15 cellular contexts compared by ENCODE assay signal in genomic region chr9:98162638-98163037, GRCh38. TPM values are rescaled to one million over a fixed set of nuclear protein-coding genes. Genes with fewer than 3 reads are reported as not detected.
DNase-seq lines count a peak whose midpoint lies in the region; ATAC-seq and TF ChIP-seq lines count a peak whose summit lies in the region.
"Had no signal": no experiment of that assay in that cellular context is flagged by ENCODE, and none has a peak within 500 bp of the region (broad histone marks: within the 10 kb centered on the region; RNA-seq: fewer than 3 reads in every experiment).

No MANE protein-coding gene starts in this region.

- H3K27ac ChIP-seq in RWPE1, result peak overlapping the region; percentile 93
- peak overlapping the region; percentile 68 to 85 (median 76) for H3K27ac ChIP-seq in esophagus squamous epithelium
- peak overlapping the region; percentile 41 for H3K27ac ChIP-seq in suprapubic skin
- H3K27ac ChIP-seq: GM23248, SJSA1 had no signal

- H3K4me1 ChIP-seq in esophagus squamous epithelium (peaks cover 12 to 74% (median 13%) of the 10 kb centered on the region in 3 donors), suprapubic skin (peaks cover 24% of the 10 kb centered on the region)
- H3K4me1 ChIP-seq: SJSA1 had no signal

- H3K4me3 ChIP-seq in esophagus squamous epithelium, result no peak overlapping the region
- no peak overlapping the region for H3K4me3 ChIP-seq in suprapubic skin
- H3K4me3 ChIP-seq: GM23248, SJSA1 had no signal

- no peak for TF ChIP-seq EP300 in suprapubic skin (IDR thresholded peaks at IDR 0.05)

- CTCF ChIA-PET in RWPE1 (lab: Yijun Ruan, JAX), result no interaction called here

- no peak for ATAC-seq in SK-N-SH treated with all-trans-retinoic acid at 6 μM for 48 hours

- TF ChIP-seq CTCF in RWPE1 (conservative IDR thresholded peaks at IDR 0.05; ENCODE audit: low read depth), result no peak
- no peak for TF ChIP-seq CTCF in esophagus squamous epithelium (IDR thresholded peaks at IDR 0.05)
- no peak for TF ChIP-seq CTCF in suprapubic skin (IDR thresholded peaks at IDR 0.05)

- DNase-seq in NCI-H1694 treated with DMSO at 0.1 percent for 48 hours (lab: John Stamatoyannopoulos, UW) (peak; percentile 73), RWPE1 (ENCODE audit: low spot score) (peak; percentile 95), esophagus squamous epithelium (lab: John Stamatoyannopoulos, UW) (no peak), suprapubic skin (ENCODE audit: low spot score in 2 of 2) (no peak), NCI-H128 (lab: John Stamatoyannopoulos, UW; ENCODE audit: unreplicated experiment) (no peak), head of caudate nucleus (no peak)
- DNase-seq: ACHN, Calu3, GM23248, KBM-7, NCI-H1048, NCI-H187, NCI-H510A treated with DMSO at 0.1 percent for 48 hours had no signal

- WGBS in esophagus squamous epithelium, 2 donors, result 45 to 48% methylated on average over 4 to 11 of the region's 11 CpGs
- 74% methylated on average over 7 of the region's 11 CpGs for WGBS in suprapubic skin

- POLR2A ChIA-PET in RWPE1 (lab: Yijun Ruan, JAX; ENCODE audit: low non-redundant PET), result no interaction called here

- H3K9me3 ChIP-seq in esophagus squamous epithelium, result no peaks in the 10 kb centered on the region
- no peaks in the 10 kb centered on the region for H3K9me3 ChIP-seq in suprapubic skin
- H3K9me3 ChIP-seq: SJSA1 had no signal

- no peak for TF ChIP-seq POLR2A in esophagus squamous epithelium (IDR thresholded peaks at IDR 0.05)
- no peak for TF ChIP-seq POLR2A in suprapubic skin (IDR thresholded peaks at IDR 0.05)

- intact Hi-C loops in esophagus squamous epithelium (cut with DNase I) (no loop called here), head of caudate nucleus (cut with DNase I) (no loop called here)

- H3K27me3 ChIP-seq in esophagus squamous epithelium, result no peaks in the 10 kb centered on the region
- no peaks in the 10 kb centered on the region for H3K27me3 ChIP-seq in suprapubic skin

- peaks cover 0 to under 1% (median 0%) of the 10 kb centered on the region in 3 donors for H3K36me3 ChIP-seq in esophagus squamous epithelium
- no peaks in the 10 kb centered on the region for H3K36me3 ChIP-seq in suprapubic skin
- H3K36me3 ChIP-seq: SJSA1 had no signal

TF ChIP-seq in SK-N-SH treated with all-trans-retinoic acid at 6 μM for 48 hours, 23 proteins besides CTCF, POLR2A, EP300 and RAD21:
- TF ChIP-seq OSR1 (CRISPR knock-in tag; IDR thresholded peaks at IDR 0.05), result no peak
- TF ChIP-seq ZNF8 (CRISPR knock-in tag; IDR thresholded peaks at IDR 0.05), result no peak
- TF ChIP-seq CSRNP3 (CRISPR knock-in tag; IDR thresholded peaks at IDR 0.05), result no peak
- no peak for TF ChIP-seq CSDC2 (CRISPR knock-in tag; IDR thresholded peaks at IDR 0.05)
- TF ChIP-seq ZNF70 (CRISPR knock-in tag; IDR thresholded peaks at IDR 0.05), result no peak
- TF ChIP-seq SNAI2 (CRISPR knock-in tag; IDR thresholded peaks at IDR 0.05), result no peak
- no peak for TF ChIP-seq ISL1 (CRISPR knock-in tag; IDR thresholded peaks at IDR 0.05)
- no peak for TF ChIP-seq ARNTL (CRISPR knock-in tag; IDR thresholded peaks at IDR 0.05; ENCODE audit: borderline replicate concordance, low read depth)
- no peak for TF ChIP-seq TCF4 (CRISPR knock-in tag; IDR thresholded peaks at IDR 0.05; ENCODE audit: borderline replicate concordance)
TF ChIP-seq in SK-N-SH treated with all-trans-retinoic acid at 6 μM for 48 hours: peak in this region for 0.

RNA-seq across cellular contexts. Expression of gene CORO2A, which starts 29.8 kb away (rescaled TPM):
- total RNA-seq in esophagus squamous epithelium (10 to 100 TPM; 15.6 to 27.6 (median 26.1) TPM), suprapubic skin (10 to 100 TPM; 17.5 to 25.0 (median 19.9) TPM)

RNA-seq across cellular contexts. Expression of gene TRIM14, which starts 43.6 kb away (rescaled TPM):
- total RNA-seq in esophagus squamous epithelium (10 to 100 TPM; 21.0 to 39.2 (median 31.6) TPM), suprapubic skin (10 to 100 TPM; 15.8 to 22.9 (median 20.0) TPM)

Comparison
In these comparisons a context has a peak if more than half of its experiments do, and no peak if none do; other contexts are left out.
1. DNase-seq: peak in NCI-H1694 treated with DMSO at 0.1 percent for 48 hours (single experiment) and RWPE1 (single experiment); none in esophagus squamous epithelium (single experiment), suprapubic skin (0 of 2), NCI-H128 (single experiment) and head of caudate nucleus (0 of 42).
2. H3K27ac ChIP-seq: peak in every context shown above with its lines; median percentile 93 in RWPE1; 76 in esophagus squamous epithelium; 41 in suprapubic skin.